ENCODE assay signal across 8 cellular contexts in the genomic region with DNA sequence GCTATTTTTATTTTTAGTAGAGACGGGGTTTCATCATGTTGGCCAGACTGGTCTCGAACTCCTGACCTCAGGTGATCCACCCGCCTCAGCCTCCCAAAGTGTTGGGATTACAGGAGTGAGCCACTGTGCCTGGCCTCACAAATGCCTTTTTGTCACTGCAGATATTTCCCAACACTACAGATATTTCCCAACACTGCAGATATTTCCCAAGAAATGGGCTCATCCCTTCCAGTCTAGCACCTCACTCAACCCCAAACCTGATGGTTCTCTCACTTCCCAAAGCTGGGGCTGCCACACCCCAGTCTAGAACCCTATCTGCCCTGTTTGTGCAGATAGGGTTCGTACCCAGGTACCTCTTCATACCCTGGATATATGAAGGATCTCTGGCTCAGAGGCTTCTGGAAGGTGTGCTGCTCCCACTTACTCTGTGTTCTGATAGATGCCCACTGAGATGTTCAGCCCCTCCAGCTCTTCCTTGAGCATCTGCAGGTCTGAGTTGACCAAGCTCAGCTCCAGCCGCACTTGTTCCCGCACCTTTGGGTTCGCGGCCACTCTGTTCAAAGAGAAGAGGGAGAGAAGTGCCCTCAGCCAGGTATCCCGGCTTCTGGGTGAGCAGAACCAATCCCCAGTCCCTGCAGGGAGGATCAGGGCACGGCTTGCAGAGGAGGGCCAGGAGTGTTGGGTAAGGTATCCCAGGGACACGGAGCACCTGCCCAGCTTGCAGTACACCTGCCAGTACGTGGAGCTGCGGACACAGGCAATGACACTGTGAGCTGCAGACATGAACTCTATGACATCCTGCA.
DNase-seq lines count a peak whose midpoint lies in the region; ATAC-seq and TF ChIP-seq lines count a peak whose summit lies in the region.
"Not testable (repeated sequence)": the region's sequence is repeated elsewhere in the genome, so short reads cannot be mapped to it uniquely, and the experiment has no call there.

No MANE protein-coding gene starts in this region.

- H3K4me3 Mint-ChIP-seq in activated naive CD4-positive, alpha-beta T cell treated with anti-CD3 and anti-CD28 coated beads, Interleukin-2, amount 10 ng/mL, durations not matched to agents 7 days and 5 days; endodermal cell: not testable (repeated sequence)

- H3K4me3 ChIP-seq in endodermal cell (ENCODE audit: low read length) (peak overlapping the region; percentile 12), iPS-18c (ENCODE audit: insufficient read depth, low read depth, low read length) (peak overlapping the region; percentile 21; the same call in 1 of the 2 replicates)
- H3K4me3 ChIP-seq in spleen, upper lobe of right lung: not testable (repeated sequence)

- not testable (repeated sequence) for H3K36me3 Mint-ChIP-seq in activated naive CD4-positive, alpha-beta T cell treated with anti-CD3 and anti-CD28 coated beads, Interleukin-2, amount 10 ng/mL, durations not matched to agents 7 days and 5 days; endodermal cell (ENCODE audit: low read depth)

- H3K36me3 ChIP-seq in endodermal cell (ENCODE audit: control insufficient read depth, insufficient read depth, low read length); spleen; upper lobe of right lung: not testable (repeated sequence)

- TF ChIP-seq CTCF in 22Rv1 (IDR thresholded peaks at IDR 0.05); VCaP (conservative IDR thresholded peaks at IDR 0.05); endodermal cell (conservative IDR thresholded peaks at IDR 0.05); spleen (IDR thresholded peaks at IDR 0.05 in 8 of 11, conservative IDR thresholded peaks at IDR 0.05 in 3 of 11); upper lobe of right lung (IDR thresholded peaks at IDR 0.05): not testable (repeated sequence)

- intact Hi-C loops in spleen (cut with DNase I; ENCODE audit: low total_unique reads); upper lobe of right lung (cut with DNase I): not testable (repeated sequence)

- not testable (repeated sequence) for H3K9ac ChIP-seq in endodermal cell (ENCODE audit: extremely low read depth, low read length, poor library complexity, severe bottlenecking)

- not testable (repeated sequence) for H3K27ac Mint-ChIP-seq in activated naive CD4-positive, alpha-beta T cell treated with anti-CD3 and anti-CD28 coated beads, Interleukin-2, amount 10 ng/mL, durations not matched to agents 7 days and 5 days; endodermal cell

- not testable (repeated sequence) for H3K27me3 ChIP-seq in endodermal cell (ENCODE audit: control insufficient read depth, insufficient read depth, low read length, poor library complexity, severe bottlenecking); spleen (replicated peaks in 1 of 7); upper lobe of right lung

- ATAC-seq in upper lobe of right lung: peak; percentile 1

- H3K27me3 Mint-ChIP-seq in activated naive CD4-positive, alpha-beta T cell treated with anti-CD3 and anti-CD28 coated beads, Interleukin-2, amount 10 ng/mL, durations not matched to agents 7 days and 5 days; endodermal cell (ENCODE audit: insufficient read depth): not testable (repeated sequence)

- H3K9me3 Mint-ChIP-seq in activated naive CD4-positive, alpha-beta T cell treated with anti-CD3 and anti-CD28 coated beads, Interleukin-2, amount 10 ng/mL, durations not matched to agents 7 days and 5 days; endodermal cell: not testable (repeated sequence)

- H3K27ac ChIP-seq in 22Rv1 (peak overlapping the region; percentile 80), VCaP (peak overlapping the region; percentile 85)
- H3K27ac ChIP-seq in endodermal cell (ENCODE audit: low read depth, low read length); spleen; upper lobe of right lung: not testable (repeated sequence)

- not testable (repeated sequence) for H3K4me1 ChIP-seq in endodermal cell (ENCODE audit: control insufficient read depth, insufficient read depth, low read length); spleen; upper lobe of right lung

- peaks cover 94% of the 10 kb centered on the region for H3K9me3 ChIP-seq in endodermal cell (ENCODE audit: control insufficient read depth, low read length)
- H3K9me3 ChIP-seq in iPS-18c (ENCODE audit: control insufficient read depth, insufficient read depth, low read length): peaks cover 51% of the 10 kb centered on the region
- H3K9me3 ChIP-seq in spleen: peaks cover 0 to 80% (median 31%) of the 10 kb centered on the region in 8 donors
- peaks cover 10% of the 10 kb centered on the region for H3K9me3 ChIP-seq in upper lobe of right lung

- TF ChIP-seq POLR2A in spleen (IDR thresholded peaks at IDR 0.05): not testable (repeated sequence)

- H3K4me1 Mint-ChIP-seq in activated naive CD4-positive, alpha-beta T cell treated with anti-CD3 and anti-CD28 coated beads, Interleukin-2, amount 10 ng/mL, durations not matched to agents 7 days and 5 days; endodermal cell: not testable (repeated sequence)

- 79 to 80% methylated on average over 13 of the region's 13 CpGs for whole genome bisulfite sequencing in endodermal cell (ENCODE audit: insufficient coverage in 1 of 2, insufficient read length in 1 of 2), 2 experiments
- WGBS in spleen, 5 donors: 76 to 81% (median 79%) methylated on average over 13 of the region's 13 CpGs

- peak; percentile 19 for DNase-seq in activated naive CD4-positive, alpha-beta T cell treated with anti-CD3 and anti-CD28 coated beads, Interleukin-2, amount 10 ng/mL, durations not matched to agents 7 days and 5 days
- DNase-seq in endodermal cell (peak; percentile 45), mesenteric fat pad (ENCODE audit: low spot score) (peak; percentile 90), spleen (peak; percentile 78), upper lobe of right lung (peak; percentile 69)

- CTCF ChIA-PET in activated naive CD4-positive, alpha-beta T cell treated with anti-CD3 and anti-CD28 coated beads, Interleukin-2, amount 10 ng/mL, durations not matched to agents 7 days and 5 days (lab: Charles Lee): not testable (repeated sequence)

Comparison
In these comparisons a context has a peak if more than half of its experiments do, and no peak if none do; other contexts are left out.
1. DNase-seq: peak in every context shown above with its lines; median percentile 90 in mesenteric fat pad; 78 in spleen; 69 in upper lobe of right lung; 45 in endodermal cell; 19 in activated naive CD4-positive, alpha-beta T cell treated with anti-CD3 and anti-CD28 coated beads, Interleukin-2, amount 10 ng/mL, durations not matched to agents 7 days and 5 days.